Comparison of ENCODE assay signal across 30 cellular contexts in the genomic region with DNA sequence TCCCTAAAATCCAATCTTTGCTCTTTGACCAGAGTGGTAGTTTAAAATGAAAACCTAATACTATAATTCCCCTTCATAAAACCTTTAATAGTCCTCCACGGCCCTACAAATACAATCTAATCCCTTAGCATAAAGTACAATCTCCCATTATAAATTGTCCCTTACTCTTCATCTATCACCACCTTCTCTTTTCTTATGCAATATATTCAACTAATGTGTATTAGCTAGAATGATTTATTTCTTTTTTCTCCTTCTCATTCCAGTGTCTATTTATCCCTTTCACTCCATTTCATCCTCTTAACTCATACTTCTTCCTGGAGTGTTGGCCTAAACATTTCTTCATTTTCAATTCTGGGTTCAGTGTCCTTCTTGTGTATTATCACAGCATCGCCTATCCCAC.
"Had no signal": no experiment of that assay in that cellular context is flagged by ENCODE, and none has a peak within 500 bp of the region (broad histone marks: within the 10 kb centered on the region; RNA-seq: fewer than 3 reads in every experiment).

No MANE protein-coding gene starts in this region.

- H3K9me3 ChIP-seq: adrenal gland, ascending aorta, body of pancreas, breast epithelium had no signal

- ATAC-seq: activated naive CD4-positive, alpha-beta T cell treated with anti-CD3 and anti-CD28 coated beads, Interleukin-2, amount 50 U/mL, for 72 hours; activated naive CD8-positive, alpha-beta T cell treated with anti-CD3 and anti-CD28 coated beads, Interleukin-2, amount 50 U/mL, for 24 hours; activated T-cell treated with anti-CD3 and anti-CD28 coated beads, Interleukin-2, amount 50 U/mL, for 4 hours; activated T-cell treated with anti-CD3 and anti-CD28 coated beads, Interleukin-2, amount 50 U/mL, for 72 hours; activated T-helper 17 cell treated with anti-CD3 and anti-CD28 coated beads, Interleukin-2, amount 50 U/mL, for 72 hours; body of pancreas had no signal

- H3K4me1 ChIP-seq: adrenal gland, ascending aorta, body of pancreas, breast epithelium had no signal

- H3K27me3 ChIP-seq: adrenal gland, ascending aorta, body of pancreas, brain microvascular endothelial cell, breast epithelium, cardiac muscle cell had no signal

- H3K4me3 ChIP-seq: adrenal gland, ascending aorta, body of pancreas, breast epithelium, cardiac muscle cell had no signal

- H3K27ac ChIP-seq: adrenal gland, ascending aorta, body of pancreas, brain microvascular endothelial cell, breast epithelium, cardiac muscle cell had no signal

- H3K36me3 ChIP-seq: adrenal gland, ascending aorta, brain microvascular endothelial cell, breast epithelium, cardiac muscle cell had no signal

- DNase-seq: activated effector memory CD4-positive, alpha-beta T cell treated with anti-CD3 and anti-CD28 coated beads, Interleukin-2, amount 50 U/mL, for 16 hours; activated effector memory CD4-positive, alpha-beta T cell treated with Interleukin-2 at 50 U/mL for 16 hours; activated gamma-delta T cell; activated gamma-delta T cell treated with Interleukin-2 at 50 U/mL for 16 hours; activated naive CD4-positive, alpha-beta T cell; activated naive CD4-positive, alpha-beta T cell treated with anti-CD3 and anti-CD28 coated beads for 36 hours; activated naive CD4-positive, alpha-beta T cell treated with anti-CD3 and anti-CD28 coated beads, Interleukin-2, amount 10 ng/mL, durations not matched to agents 7 days and 5 days; activated naive CD4-positive, alpha-beta T cell treated with anti-CD3 and anti-CD28 coated beads, Interleukin-2, amount 50 U/mL, for 16 hours; activated naive CD4-positive, alpha-beta T cell treated with Interleukin-2 at 50 U/mL for 16 hours; activated naive CD8-positive, alpha-beta T cell treated with anti-CD3 and anti-CD28 coated beads for 36 hours; activated naive CD8-positive, alpha-beta T cell treated with anti-CD3 and anti-CD28 coated beads, Interleukin-2, amount 10 ng/mL, durations not matched to agents 7 days and 5 days; activated naive CD8-positive, alpha-beta T cell treated with anti-CD3 and anti-CD28 coated beads, Interleukin-2, amount 50 U/mL, for 24 hours; activated T-cell treated with anti-CD3 and anti-CD28 coated beads, Interleukin-2, amount 50 U/mL, for 4 hours; activated T-cell treated with anti-CD3 and anti-CD28 coated beads, Interleukin-2, amount 50 U/mL, for 48 hours; activated T-cell treated with anti-CD3 and anti-CD28 coated beads, Interleukin-2, amount 50 U/mL, for 72 hours; adrenal gland; amniotic stem cell; amygdala; anterior cingulate cortex; aorta; body of pancreas; brain microvascular endothelial cell; caudate nucleus; central memory CD4-positive, alpha-beta T cell; cerebellar nuclear complex had no signal
